13 cellular contexts compared by ENCODE assay signal in the genomic region with DNA sequence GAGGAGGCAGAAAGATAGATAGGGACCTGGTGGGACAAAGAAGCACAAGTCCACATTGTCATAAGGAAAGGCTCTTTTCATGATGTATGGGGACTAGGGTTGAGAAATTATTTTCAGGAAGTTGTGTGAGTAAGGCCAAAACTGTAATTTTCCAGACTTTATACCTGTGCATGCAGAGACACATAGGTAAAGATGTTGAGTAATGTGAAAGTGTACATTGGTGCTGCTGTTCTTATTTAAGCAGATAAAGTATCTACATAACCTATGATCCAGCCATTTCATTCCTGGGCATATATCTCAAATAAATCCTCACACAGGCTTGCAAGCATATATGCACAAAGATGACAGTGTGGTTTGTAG.
"Had no signal": no experiment of that assay in that cellular context is flagged by ENCODE, and none has a peak within 500 bp of the region (broad histone marks: within the 10 kb centered on the region; RNA-seq: fewer than 3 reads in every experiment).

No MANE protein-coding gene starts in this region.

- H3K27ac Mint-ChIP-seq: activated CD4-positive, alpha-beta memory T cell treated with anti-CD3 and anti-CD28 coated beads, Interleukin-2, amount 10 ng/mL, durations not matched to agents 7 days and 5 days; immature natural killer cell; progenitor cell of endocrine pancreas; stimulated activated memory B cell treated with anti-CD40 and anti-IgM and Interleukin-4, amounts not matched to agents 10 μg/mL and 1 μg/mL and 100 μg/mL, for 72 hours had no signal

- H3K4me1 Mint-ChIP-seq: central memory CD8-positive, alpha-beta T cell; stimulated activated memory B cell treated with anti-CD40 and anti-IgM and Interleukin-4, amounts not matched to agents 10 μg/mL and 1 μg/mL and 100 μg/mL, for 72 hours had no signal

- H3K9me3 Mint-ChIP-seq: central memory CD8-positive, alpha-beta T cell; immature natural killer cell; stimulated activated memory B cell treated with anti-CD40 and anti-IgM and Interleukin-4, amounts not matched to agents 10 μg/mL and 1 μg/mL and 100 μg/mL, for 72 hours had no signal

- H3K36me3 ChIP-seq: adrenal gland, esophagus squamous epithelium, neutrophil, transverse colon had no signal

- H3K27me3 ChIP-seq: adrenal gland, body of pancreas, esophagus squamous epithelium, foreskin keratinocyte, neutrophil, transverse colon had no signal

- H3K9me3 ChIP-seq: adrenal gland, body of pancreas, esophagus squamous epithelium, neutrophil, transverse colon had no signal

- H3K27ac ChIP-seq: adrenal gland, body of pancreas, esophagus squamous epithelium, foreskin keratinocyte, neutrophil, transverse colon had no signal

- H3K4me3 ChIP-seq: body of pancreas, lung, transverse colon had no signal

- H3K4me3 Mint-ChIP-seq: activated CD4-positive, alpha-beta memory T cell treated with anti-CD3 and anti-CD28 coated beads, Interleukin-2, amount 10 ng/mL, durations not matched to agents 7 days and 5 days; central memory CD8-positive, alpha-beta T cell; immature natural killer cell; naive thymus-derived CD4-positive, alpha-beta T cell; stimulated activated memory B cell treated with anti-CD40 and anti-IgM and Interleukin-4, amounts not matched to agents 10 μg/mL and 1 μg/mL and 100 μg/mL, for 72 hours had no signal

- H3K27me3 Mint-ChIP-seq: progenitor cell of endocrine pancreas; stimulated activated memory B cell treated with anti-CD40 and anti-IgM and Interleukin-4, amounts not matched to agents 10 μg/mL and 1 μg/mL and 100 μg/mL, for 72 hours had no signal
